8 cellular contexts compared by ENCODE assay signal in the genomic region with DNA sequence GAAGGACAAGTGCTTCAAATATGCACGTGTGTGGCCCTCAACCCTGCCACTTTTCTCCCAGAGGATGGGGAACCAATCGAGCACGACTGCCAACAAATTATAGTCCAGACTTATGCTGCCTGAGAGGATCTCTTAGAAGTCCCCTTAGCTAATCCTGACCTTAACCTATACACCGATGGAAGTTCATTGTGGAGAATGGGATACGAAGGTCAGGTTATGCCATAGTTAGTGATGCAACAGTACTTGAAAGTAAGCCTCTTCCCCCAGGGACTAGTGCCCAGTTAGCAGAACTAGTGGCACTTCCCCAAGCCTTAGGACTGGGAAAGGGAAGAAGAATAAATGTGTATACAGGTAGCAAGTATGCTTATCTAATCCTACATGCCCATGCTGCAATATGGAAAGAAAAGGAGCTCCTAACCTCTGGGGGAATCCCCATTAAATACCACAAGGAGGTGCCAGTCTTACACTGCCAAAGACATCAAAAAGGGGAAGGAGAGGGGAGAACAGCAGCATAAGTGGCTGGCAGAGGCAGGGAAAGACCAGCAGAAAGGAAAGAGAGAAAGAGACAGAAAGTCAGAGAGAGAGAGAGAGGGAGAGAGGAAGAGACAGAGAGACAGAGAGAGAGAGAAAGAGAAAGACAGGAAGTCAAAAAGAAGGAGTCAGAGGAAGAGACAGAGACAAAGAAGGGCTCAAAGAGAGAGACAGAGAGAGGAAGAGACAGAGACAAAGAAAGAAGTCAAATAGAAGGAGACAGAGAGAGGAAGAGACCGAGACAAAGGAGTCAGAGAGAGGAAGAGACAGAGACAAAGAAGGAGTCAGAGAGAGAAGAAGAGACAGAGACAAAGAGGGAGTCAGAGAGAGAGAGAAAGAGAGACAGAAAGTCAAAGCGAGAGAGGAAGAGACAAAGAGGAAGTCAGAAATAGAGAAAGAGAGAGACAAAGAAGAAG. TPM values are rescaled to one million over a fixed set of nuclear protein-coding genes. Genes with fewer than 3 reads are reported as not detected.
A peak's percentile ranks its signal among the peaks of the same experiment; 100 is the strongest.
DNase-seq lines count a peak whose midpoint lies in the region; ATAC-seq and TF ChIP-seq lines count a peak whose summit lies in the region.
"Not testable (repeated sequence)": the region's sequence is repeated elsewhere in the genome, so short reads cannot be mapped to it uniquely, and the experiment has no call there.

No MANE protein-coding gene starts in this region.

- not testable (repeated sequence) for H4K20me1 ChIP-seq in GM23338 (replicated peaks; ENCODE audit: insufficient read depth); SU-DHL-6 (ENCODE audit: low read depth, low read length)

- not testable (repeated sequence) for H3K4me2 ChIP-seq in GM23338
- H3K4me2 ChIP-seq in SU-DHL-6 (ENCODE audit: low read depth, low read length, poor library complexity, severe bottlenecking): peak overlapping the region; percentile 56

- CTCF ChIA-PET in activated CD8-positive, alpha-beta memory T cell treated with anti-CD3 and anti-CD28 coated beads, Interleukin-2, amount 10 ng/mL, durations not matched to agents 7 days and 5 days (lab: Charles Lee): not testable (repeated sequence)

- not testable (repeated sequence) for H3K27me3 ChIP-seq in GM23338 (ENCODE audit: insufficient read depth); SU-DHL-6 (ENCODE audit: low read length)

- not testable (repeated sequence) for H3K9me2 ChIP-seq in GM23338 (ENCODE audit: insufficient read depth); SU-DHL-6 (replicated peaks; ENCODE audit: insufficient read depth, low read length)

- H3K79me2 ChIP-seq in GM23338 (replicated peaks; ENCODE audit: insufficient read depth); SU-DHL-6 (ENCODE audit: insufficient read depth, low read length): not testable (repeated sequence)

- ATAC-seq in GM23338; activated CD8-positive, alpha-beta memory T cell treated with anti-CD3 and anti-CD28 coated beads, Interleukin-2, amount 10 ng/mL, durations not matched to agents 7 days and 5 days: not testable (repeated sequence)
- peak; percentile 38 to 60 for ATAC-seq in naive B cell (ENCODE audit: low read depth in 2 of 2)

- not testable (repeated sequence) for H3F3A ChIP-seq in GM23338 (replicated peaks; ENCODE audit: low read depth); SU-DHL-6 (ENCODE audit: insufficient read depth)

- H3K36me3 ChIP-seq in GM23338 (ENCODE audit: insufficient read depth); SU-DHL-6 (ENCODE audit: low read length): not testable (repeated sequence)

- not testable (repeated sequence) for H3K9me3 ChIP-seq in SU-DHL-6 (ENCODE audit: insufficient read depth, low read length)

- peak; percentile 23 to 26; a peak in 2 of 4 replicates for TF ChIP-seq CTCF in GM23338 (conservative IDR thresholded peaks at IDR 0.05; ENCODE audit: low read depth in 2 of 2)
- not testable (repeated sequence) for TF ChIP-seq CTCF in SU-DHL-6 (IDR thresholded peaks at IDR 0.05; ENCODE audit: insufficient read depth, low read length, poor library complexity, severe bottlenecking)

- not testable (repeated sequence) for H3K4me3 Mint-ChIP-seq in GM23338; activated CD8-positive, alpha-beta memory T cell treated with anti-CD3 and anti-CD28 coated beads, Interleukin-2, amount 10 ng/mL, durations not matched to agents 7 days and 5 days
- H3K4me3 Mint-ChIP-seq in dendritic cell treated with granulocyte-macrophage colony-stimulating factor and Interleukin-4, amounts not matched to agents 40 ng/mL and 50 ng/mL, for 4 days: peak overlapping the region; percentile 32
- peak overlapping the region in 6 of 8 donors; percentile 0 to 65 (median 38) for H3K4me3 Mint-ChIP-seq in naive B cell

- H3K9me3 Mint-ChIP-seq in GM23338: not testable (repeated sequence)
- H3K9me3 Mint-ChIP-seq in activated CD8-positive, alpha-beta memory T cell treated with anti-CD3 and anti-CD28 coated beads, Interleukin-2, amount 10 ng/mL, durations not matched to agents 7 days and 5 days (ENCODE audit: low read depth): peaks cover 15% of the 10 kb centered on the region
- H3K9me3 Mint-ChIP-seq in dendritic cell treated with granulocyte-macrophage colony-stimulating factor and Interleukin-4, amounts not matched to agents 40 ng/mL and 50 ng/mL, for 4 days: peaks cover 25% of the 10 kb centered on the region
- peaks cover 7 to 36% (median 25%) of the 10 kb centered on the region in 7 donors for H3K9me3 Mint-ChIP-seq in naive B cell

- H3K27me3 Mint-ChIP-seq in GM23338 (ENCODE audit: insufficient read depth, low read depth, poor library complexity); activated CD8-positive, alpha-beta memory T cell treated with anti-CD3 and anti-CD28 coated beads, Interleukin-2, amount 10 ng/mL, durations not matched to agents 7 days and 5 days; dendritic cell treated with granulocyte-macrophage colony-stimulating factor and Interleukin-4, amounts not matched to agents 40 ng/mL and 50 ng/mL, for 4 days: not testable (repeated sequence)
- H3K27me3 Mint-ChIP-seq in naive B cell: peaks cover 0 to 10% (median 9%) of the 10 kb centered on the region in 3 donors

- peak; percentile 52 to 58 for DNase-seq in AML-193 (lab: John Stamatoyannopoulos, UW)
- DNase-seq in GM23338 (ENCODE audit: low spot score); activated CD8-positive, alpha-beta memory T cell treated with anti-CD3 and anti-CD28 coated beads, Interleukin-2, amount 10 ng/mL, durations not matched to agents 7 days and 5 days; naive B cell: not testable (repeated sequence)
- peak; percentile 70 to 77 for DNase-seq in Kasumi-1 (lab: John Stamatoyannopoulos, UW)
- peak; percentile 64 for DNase-seq in NOMO-1 treated with dmso at 0.1 percent for 144 hours (lab: John Stamatoyannopoulos, UW; ENCODE audit: unreplicated experiment)

- not testable (repeated sequence) for H3K27ac Mint-ChIP-seq in GM23338
- H3K27ac Mint-ChIP-seq in activated CD8-positive, alpha-beta memory T cell treated with anti-CD3 and anti-CD28 coated beads, Interleukin-2, amount 10 ng/mL, durations not matched to agents 7 days and 5 days: peak overlapping the region; percentile 29
- peak overlapping the region; percentile 59 for H3K27ac Mint-ChIP-seq in dendritic cell treated with granulocyte-macrophage colony-stimulating factor and Interleukin-4, amounts not matched to agents 40 ng/mL and 50 ng/mL, for 4 days
- peak overlapping the region; percentile 1 to 80 (median 54) for H3K27ac Mint-ChIP-seq in naive B cell

- not testable (repeated sequence) for H3K36me3 Mint-ChIP-seq in GM23338 (ENCODE audit: low read depth); dendritic cell treated with granulocyte-macrophage colony-stimulating factor and Interleukin-4, amounts not matched to agents 40 ng/mL and 50 ng/mL, for 4 days (ENCODE audit: low read depth)
- H3K36me3 Mint-ChIP-seq in activated CD8-positive, alpha-beta memory T cell treated with anti-CD3 and anti-CD28 coated beads, Interleukin-2, amount 10 ng/mL, durations not matched to agents 7 days and 5 days: peaks cover 65% of the 10 kb centered on the region
- H3K36me3 Mint-ChIP-seq in naive B cell: peaks cover 7 to 16% of the 10 kb centered on the region in 2 donors

- not testable (repeated sequence) for H3K27ac ChIP-seq in GM23338 (ENCODE audit: low read depth)
- peak overlapping the region; percentile 34; the same call in 1 of the 2 replicates for H3K27ac ChIP-seq in SU-DHL-6 (ENCODE audit: low read depth, low read length)

- H3K4me3 ChIP-seq in GM23338; SU-DHL-6 (ENCODE audit: insufficient read depth, low read length, poor library complexity, severe bottlenecking): not testable (repeated sequence)

- not testable (repeated sequence) for H3K4me1 Mint-ChIP-seq in GM23338
- H3K4me1 Mint-ChIP-seq in activated CD8-positive, alpha-beta memory T cell treated with anti-CD3 and anti-CD28 coated beads, Interleukin-2, amount 10 ng/mL, durations not matched to agents 7 days and 5 days: peaks cover 40% of the 10 kb centered on the region
- peaks cover 27% of the 10 kb centered on the region for H3K4me1 Mint-ChIP-seq in dendritic cell treated with granulocyte-macrophage colony-stimulating factor and Interleukin-4, amounts not matched to agents 40 ng/mL and 50 ng/mL, for 4 days (ENCODE audit: low read depth)
- peaks cover 13 to 39% (median 19%) of the 10 kb centered on the region in 3 donors for H3K4me1 Mint-ChIP-seq in naive B cell

- intact Hi-C loops in dendritic cell treated with granulocyte-macrophage colony-stimulating factor and Interleukin-4, amounts not matched to agents 40 ng/mL and 50 ng/mL, for 4 days (cut with micrococcal nuclease): not testable (repeated sequence)

- H3K9ac ChIP-seq in SU-DHL-6 (ENCODE audit: low read length): peak overlapping the region; percentile 29; the same call in 1 of the 2 replicates

- H3K4me1 ChIP-seq in GM23338 (ENCODE audit: insufficient read depth): not testable (repeated sequence)

- H2AFZ ChIP-seq in GM23338 (peak overlapping the region; percentile 63; the same call in 1 of the 2 replicates), SU-DHL-6 (ENCODE audit: low read depth, low read length, severe bottlenecking) (peak overlapping the region; percentile 97)

RNA-seq across cellular contexts. Expression of a gene that starts 37.1 kb away (rescaled TPM):
- total RNA-seq in GM23338 (2014; rRNA removed; shearing (Covaris generic)): 45.0 and 48.1 TPM in 2 replicates
- polyA plus RNA-seq in GM23338 (2016; fragmentation: Nextera tagmentation; extraction: Ambion mirVana) (16.9 and 21.8 TPM in 2 replicates), naive B cell (ENCODE audit: low read depth in 6 of 6) (10 to 100 TPM; 54.7 to 83.0 (median 73.6) TPM)
- total RNA-seq in activated CD8-positive, alpha-beta memory T cell treated with anti-CD3 and anti-CD28 coated beads, Interleukin-2, amount 10 ng/mL, durations not matched to agents 7 days and 5 days: 10 to 100 TPM; 54.3 to 58.9 TPM
